19 cellular contexts compared by ENCODE assay signal in genomic region chr1:87763498-87763897, GRCh38.
A peak's percentile ranks its signal among the peaks of the same experiment; 100 is the strongest.
DNase-seq lines count a peak whose midpoint lies in the region; TF ChIP-seq lines count a peak whose summit lies in the region.
"Had no signal": no experiment of that assay in that cellular context is flagged by ENCODE, and none has a peak within 500 bp of the region (broad histone marks: within the 10 kb centered on the region; RNA-seq: fewer than 3 reads in every experiment).

No MANE protein-coding gene starts in this region.

- H3K9me2 ChIP-seq in PC-9 (ENCODE audit: insufficient read depth) (no peaks in the 10 kb centered on the region), hepatocyte (replicated peaks; ENCODE audit: insufficient read depth) (no peaks in the 10 kb centered on the region)

- H3K9me3 ChIP-seq in PC-9 (ENCODE audit: insufficient read depth, low read depth) = no peaks in the 10 kb centered on the region
- H3K9me3 ChIP-seq in hepatocyte (ENCODE audit: low read depth) = no peaks in the 10 kb centered on the region

- H4K20me1 ChIP-seq in PC-9 (ENCODE audit: insufficient read depth) (no peaks in the 10 kb centered on the region), hepatocyte (ENCODE audit: insufficient read depth, poor library complexity, severe bottlenecking) (no peaks in the 10 kb centered on the region)

- H3K36me3 ChIP-seq in PC-9 (ENCODE audit: low read depth) = no peaks in the 10 kb centered on the region
- no peaks in the 10 kb centered on the region for H3K36me3 ChIP-seq in hepatocyte (replicated peaks; ENCODE audit: insufficient read depth, low read depth)

- H3K36me3 Mint-ChIP-seq in T-helper 1 cell treated with Interleukin-12 subunit alpha and Interleukin-12 subunit beta and Interleukin-4 antibody, amounts not matched to agents 30 μg/mL and 1 μg/mL, for 36 hours (ENCODE audit: low read depth) = peaks cover 2% of the 10 kb centered on the region
- H3K36me3 Mint-ChIP-seq in osteocyte (ENCODE audit: unreplicated experiment) = no peaks in the 10 kb centered on the region
- no peaks in the 10 kb centered on the region for H3K36me3 Mint-ChIP-seq in activated naive CD8-positive, alpha-beta T cell treated with anti-CD3 and anti-CD28 coated beads for 36 hours

- CTCF ChIA-PET in PC-9 (lab: Charles Lee) = no interaction called here

- H3K27me3 ChIP-seq in PC-9 (ENCODE audit: insufficient read depth, low read depth) (no peaks in the 10 kb centered on the region), hepatocyte (no peaks in the 10 kb centered on the region)

- POLR2A ChIA-PET in PC-9 (lab: Charles Lee; ENCODE audit: unreplicated experiment) = no interaction called here

- H3F3A ChIP-seq in PC-9 (ENCODE audit: insufficient read depth, low read depth) = no peaks in the 10 kb centered on the region; the same call in 1 of the 2 replicates

- H3K4me1 ChIP-seq in PC-9 (replicated peaks; ENCODE audit: insufficient read depth) (no peaks in the 10 kb centered on the region), hepatocyte (ENCODE audit: insufficient read depth) (no peaks in the 10 kb centered on the region)

- peaks cover 4% of the 10 kb centered on the region for H3K9me3 Mint-ChIP-seq in T-helper 1 cell treated with Interleukin-12 subunit alpha and Interleukin-12 subunit beta and Interleukin-4 antibody, amounts not matched to agents 30 μg/mL and 1 μg/mL, for 36 hours
- H3K9me3 Mint-ChIP-seq in osteocyte (ENCODE audit: unreplicated experiment) = no peaks in the 10 kb centered on the region
- peaks cover 1% of the 10 kb centered on the region for H3K9me3 Mint-ChIP-seq in activated naive CD8-positive, alpha-beta T cell treated with anti-CD3 and anti-CD28 coated beads for 36 hours

- intact Hi-C loops in PC-9 (cut with micrococcal nuclease; ENCODE audit: unreplicated experiment) = no loop called here

- DNase-seq in T-helper 1 cell (no peak), PC-9 (no peak), hepatocyte (ENCODE audit: low spot score) (no peak), NCI-H2081 treated with DMSO at 0.1 percent for 48 hours (lab: John Stamatoyannopoulos, UW) (no peak), osteocyte (ENCODE audit: extremely low spot score, unreplicated experiment) (no peak), NCI-H1092 (lab: John Stamatoyannopoulos, UW) (no peak)
- no peak for DNase-seq in activated naive CD8-positive, alpha-beta T cell treated with anti-CD3 and anti-CD28 coated beads for 36 hours
- DNase-seq: C1 segment of cervical spinal cord, DMS79 treated with DMSO at 0.1 percent for 48 hours, GOT3, NCI-H1092 treated with DMSO at 0.1 percent for 48 hours, NCI-H1694, NCI-H2107, NCI-H2227 treated with DMSO at 0.1 percent for 48 hours, NCI-H524 treated with DMSO at 0.1 percent for 48 hours, SHP77 treated with DMSO at 0.1 percent for 48 hours had no signal

- peak overlapping the region; percentile 73 for H3K27ac Mint-ChIP-seq in T-helper 1 cell treated with Interleukin-12 subunit alpha and Interleukin-12 subunit beta and Interleukin-4 antibody, amounts not matched to agents 30 μg/mL and 1 μg/mL, for 36 hours
- H3K27ac Mint-ChIP-seq in osteocyte (ENCODE audit: unreplicated experiment) = no peak overlapping the region
- no peak overlapping the region for H3K27ac Mint-ChIP-seq in activated naive CD8-positive, alpha-beta T cell treated with anti-CD3 and anti-CD28 coated beads for 36 hours

- H2AFZ ChIP-seq in PC-9 = 0 out of 2 replicates have a peak overlapping the region, but pooled peaks have one; percentile 2
- peak overlapping the region; percentile 9 for H2AFZ ChIP-seq in hepatocyte

- H3K79me2 ChIP-seq in PC-9 (ENCODE audit: low read depth) (no peaks in the 10 kb centered on the region), hepatocyte (no peaks in the 10 kb centered on the region)

- no peak overlapping the region for H3K27ac ChIP-seq in PC-9
- no peak overlapping the region for H3K27ac ChIP-seq in hepatocyte
- H3K27ac ChIP-seq: 22Rv1, KMS-11 had no signal

- H3K4me3 ChIP-seq in PC-9 (no peak overlapping the region), hepatocyte (no peak overlapping the region)

- BruUV-seq in PC-9 (replicated peaks; lab: Mats Ljungman, UMichigan) = no TSS peak

- H3K27me3 Mint-ChIP-seq in T-helper 1 cell treated with Interleukin-12 subunit alpha and Interleukin-12 subunit beta and Interleukin-4 antibody, amounts not matched to agents 30 μg/mL and 1 μg/mL, for 36 hours (ENCODE audit: low read depth) = no peaks in the 10 kb centered on the region
- no peaks in the 10 kb centered on the region for H3K27me3 Mint-ChIP-seq in osteocyte (ENCODE audit: unreplicated experiment)
- no peaks in the 10 kb centered on the region for H3K27me3 Mint-ChIP-seq in activated naive CD8-positive, alpha-beta T cell treated with anti-CD3 and anti-CD28 coated beads for 36 hours

- no peak overlapping the region for H3K4me3 Mint-ChIP-seq in T-helper 1 cell treated with Interleukin-12 subunit alpha and Interleukin-12 subunit beta and Interleukin-4 antibody, amounts not matched to agents 30 μg/mL and 1 μg/mL, for 36 hours
- no peak overlapping the region for H3K4me3 Mint-ChIP-seq in osteocyte (ENCODE audit: unreplicated experiment)
- no peak overlapping the region for H3K4me3 Mint-ChIP-seq in activated naive CD8-positive, alpha-beta T cell treated with anti-CD3 and anti-CD28 coated beads for 36 hours

- TF ChIP-seq CTCF in PC-9 (conservative IDR thresholded peaks at IDR 0.05) (no peak), hepatocyte (IDR thresholded peaks at IDR 0.05; ENCODE audit: poor library complexity) (no peak), osteocyte (IDR thresholded peaks at IDR 0.05) (no peak)

- no peak overlapping the region for H3K4me2 ChIP-seq in PC-9
- H3K4me2 ChIP-seq in hepatocyte = no peak overlapping the region
- H3K4me2 ChIP-seq: KMS-11 had no signal

- peaks cover 19% of the 10 kb centered on the region for H3K4me1 Mint-ChIP-seq in T-helper 1 cell treated with Interleukin-12 subunit alpha and Interleukin-12 subunit beta and Interleukin-4 antibody, amounts not matched to agents 30 μg/mL and 1 μg/mL, for 36 hours (ENCODE audit: low read depth)
- H3K4me1 Mint-ChIP-seq in osteocyte (ENCODE audit: unreplicated experiment) = no peaks in the 10 kb centered on the region
- H3K4me1 Mint-ChIP-seq in activated naive CD8-positive, alpha-beta T cell treated with anti-CD3 and anti-CD28 coated beads for 36 hours = peaks cover 7% of the 10 kb centered on the region

- WGBS in hepatocyte (ENCODE audit: low lambda C conversion rate, missing lambda C conversion rate) = 94% methylated on average over 1 of the region's 1 CpG
